ENCODE assay signal across 11 cellular contexts in the genomic region with DNA sequence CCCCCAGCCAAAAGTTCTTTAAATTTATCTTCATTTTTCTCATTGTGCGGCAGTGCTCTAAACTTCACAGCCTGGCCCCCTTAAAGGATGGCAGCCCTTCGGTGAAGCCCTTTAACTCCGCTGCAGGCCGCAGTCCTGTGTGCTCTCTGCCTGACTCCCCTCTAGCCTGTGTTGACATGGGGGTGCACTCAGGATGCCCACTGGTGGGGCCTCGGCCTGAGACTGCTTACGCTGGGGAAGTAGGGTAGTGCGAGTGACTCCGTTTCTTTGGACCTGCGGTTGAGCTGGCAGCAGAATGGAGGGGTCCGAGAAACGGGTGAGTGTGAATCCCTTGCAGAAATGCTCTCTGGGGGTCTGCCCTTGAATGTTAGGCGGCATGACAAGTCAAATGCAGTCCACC.
A peak's percentile ranks its signal among the peaks of the same experiment; 100 is the strongest.
DNase-seq lines count a peak whose midpoint lies in the region; ATAC-seq and TF ChIP-seq lines count a peak whose summit lies in the region.
"Had no signal": no experiment of that assay in that cellular context is flagged by ENCODE, and none has a peak within 500 bp of the region (broad histone marks: within the 10 kb centered on the region; RNA-seq: fewer than 3 reads in every experiment).

No MANE protein-coding gene starts in this region.

- H3K4me1 Mint-ChIP-seq in activated naive CD4-positive, alpha-beta T cell treated with anti-CD3 and anti-CD28 coated beads, Interleukin-2, amount 50 U/mL, for 24 hours, result peaks cover 84% of the 10 kb centered on the region

- H3K27ac Mint-ChIP-seq in activated naive CD4-positive, alpha-beta T cell treated with anti-CD3 and anti-CD28 coated beads, Interleukin-2, amount 50 U/mL, for 24 hours, result peak overlapping the region; percentile 55

- no peak for TF ChIP-seq CTCF in WI38 (IDR thresholded peaks at IDR 0.05; ENCODE audit: low read depth, low read length)

- DNase-seq in activated naive CD4-positive, alpha-beta T cell (lab: John Stamatoyannopoulos, UW), result no peak
- DNase-seq in substantia nigra (lab: John Stamatoyannopoulos, UW), result no peak
- no peak for DNase-seq in stimulated activated CD4-positive, alpha-beta T cell treated with anti-CD3 and anti-CD28 coated beads, Interleukin-15, amount 100 ng/mL, for 24 hours
- no peak for DNase-seq in GM03348 (ENCODE audit: low spot score)
- DNase-seq: stimulated activated CD8-positive, alpha-beta memory T cell treated with anti-CD3 and anti-CD28 coated beads, Interleukin-4, amount 100 ng/mL, for 48 hours had no signal

- peaks cover 13% of the 10 kb centered on the region for H3K36me3 Mint-ChIP-seq in activated naive CD4-positive, alpha-beta T cell treated with anti-CD3 and anti-CD28 coated beads, Interleukin-2, amount 50 U/mL, for 24 hours

- H3K27me3 ChIP-seq in layer of hippocampus (ENCODE audit: control insufficient read depth, insufficient read depth, low read length), result no peaks in the 10 kb centered on the region

- no peaks in the 10 kb centered on the region for H3K27me3 Mint-ChIP-seq in activated naive CD4-positive, alpha-beta T cell treated with anti-CD3 and anti-CD28 coated beads, Interleukin-2, amount 50 U/mL, for 24 hours

- ATAC-seq in HG02870 (IDR thresholded peaks at IDR 0.05; ENCODE audit: unreplicated experiment), result no peak

- no peaks in the 10 kb centered on the region for H3K9me3 Mint-ChIP-seq in activated naive CD4-positive, alpha-beta T cell treated with anti-CD3 and anti-CD28 coated beads, Interleukin-2, amount 50 U/mL, for 24 hours

- 0 out of 2 replicates have a peak overlapping the region, but pooled peaks have one; percentile 6 for H3K4me3 ChIP-seq in WI38 (ENCODE audit: low read depth, low read length)
- H3K4me3 ChIP-seq: coronary artery had no signal

- H3K27ac ChIP-seq in layer of hippocampus (ENCODE audit: low read depth, low read length) (peak overlapping the region; percentile 33), substantia nigra (ENCODE audit: low read depth, low read length, poor library complexity, severe bottlenecking) (peak overlapping the region; percentile 29)
- H3K27ac ChIP-seq: VCaP had no signal

- H3K4me3 Mint-ChIP-seq in activated naive CD4-positive, alpha-beta T cell treated with anti-CD3 and anti-CD28 coated beads, Interleukin-2, amount 50 U/mL, for 24 hours, result no peak overlapping the region
